34 cellular contexts compared by ENCODE assay signal in genomic region chr11:101586965-101587364, GRCh38. TPM values are rescaled to one million over a fixed set of nuclear protein-coding genes. Genes with fewer than 3 reads are reported as not detected.
"Had no signal": no experiment of that assay in that cellular context is flagged by ENCODE, and none has a peak within 500 bp of the region (broad histone marks: within the 10 kb centered on the region; RNA-seq: fewer than 3 reads in every experiment).

No MANE protein-coding gene starts in this region.

- ATAC-seq: activated CD4-positive, alpha-beta T cell treated with anti-CD3 and anti-CD28 coated beads for 36 hours; activated CD8-positive, alpha-beta memory T cell treated with anti-CD3 and anti-CD28 coated beads, Interleukin-2, amount 10 ng/mL, durations not matched to agents 7 days and 5 days; activated CD8-positive, alpha-beta T cell treated with anti-CD3 and anti-CD28 coated beads, Interleukin-2, amount 10 ng/mL, durations not matched to agents 7 days and 5 days; activated naive CD8-positive, alpha-beta T cell treated with anti-CD3 and anti-CD28 coated beads, Interleukin-2, amount 50 U/mL, for 24 hours; body of pancreas; gastrocnemius medialis; T-helper 17 cell had no signal

- H3K4me3 ChIP-seq: adrenal gland, body of pancreas, esophagus squamous epithelium, gastrocnemius medialis had no signal

- H3K9me3 ChIP-seq: adrenal gland, body of pancreas, esophagus squamous epithelium had no signal

- H3K36me3 ChIP-seq: adrenal gland, esophagus squamous epithelium, gastrocnemius medialis, WERI-Rb-1 had no signal

- H3K27ac ChIP-seq: adrenal gland, body of pancreas, epithelial cell of prostate, esophagus squamous epithelium, gastrocnemius medialis, WERI-Rb-1 had no signal

- H3K27me3 ChIP-seq: body of pancreas had no signal

- H3K4me1 ChIP-seq: adrenal gland, gastrocnemius medialis had no signal

- DNase-seq: activated B cell treated with CpG ODN at 0.5 μM for 24 hours; activated CD4-positive, alpha-beta memory T cell treated with anti-CD3 and anti-CD28 coated beads for 36 hours; activated CD4-positive, alpha-beta T cell treated with anti-CD3 and anti-CD28 coated beads for 36 hours; activated CD4-positive, alpha-beta T cell treated with anti-CD3 and anti-CD28 coated beads, Interleukin-2, amount 10 ng/mL, durations not matched to agents 24 days and 14 days; activated CD4-positive, CD25-positive, alpha-beta regulatory T cell treated with anti-CD3 and anti-CD28 coated beads, Interleukin-2, amount 50 U/mL, for 72 hours; activated CD8-positive, alpha-beta memory T cell treated with anti-CD3 and anti-CD28 coated beads, Interleukin-2, amount 10 ng/mL, durations not matched to agents 7 days and 5 days; activated CD8-positive, alpha-beta memory T cell treated with anti-CD3 and anti-CD28 coated beads, Interleukin-2, amount 50 U/mL, for 4 hours; activated CD8-positive, alpha-beta T cell treated with anti-CD3 and anti-CD28 coated beads, Interleukin-2, amount 10 ng/mL, durations not matched to agents 7 days and 5 days; activated effector memory CD4-positive, alpha-beta T cell treated with anti-CD3 and anti-CD28 coated beads, Interleukin-2, amount 50 U/mL, for 16 hours; activated naive CD4-positive, alpha-beta T cell treated with anti-CD3 and anti-CD28 coated beads for 36 hours; activated naive CD8-positive, alpha-beta T cell treated with anti-CD3 and anti-CD28 coated beads for 36 hours; activated naive CD8-positive, alpha-beta T cell treated with anti-CD3 and anti-CD28 coated beads, Interleukin-2, amount 50 U/mL, for 24 hours; activated T-cell treated with anti-CD3 and anti-CD28 coated beads, Interleukin-2, amount 50 U/mL, for 1 hour; activated T-cell treated with anti-CD3 and anti-CD28 coated beads, Interleukin-2, amount 50 U/mL, for 48 hours; adrenal gland; amygdala; aorta; body of pancreas; caudate nucleus; cortex of kidney; effector CD8-positive, alpha-beta T cell; esophagus squamous epithelium; foreskin fibroblast; gastrocnemius medialis; glutamatergic neuron; T-helper 1 cell; T-helper 17 cell; T1000; WERI-Rb-1 had no signal

RNA-seq across cellular contexts. Expression of gene TRPC6, which starts 3.2 kb away (rescaled TPM):
- total RNA-seq: activated B cell treated with CpG ODN at 0.5 μM for 24 hours; activated CD4-positive, alpha-beta memory T cell treated with anti-CD3 and anti-CD28 coated beads for 36 hours; activated CD4-positive, alpha-beta T cell treated with anti-CD3 and anti-CD28 coated beads for 36 hours; activated CD4-positive, alpha-beta T cell treated with anti-CD3 and anti-CD28 coated beads, Interleukin-2, amount 10 ng/mL, durations not matched to agents 24 days and 14 days; activated CD8-positive, alpha-beta memory T cell treated with anti-CD3 and anti-CD28 coated beads for 36 hours; activated CD8-positive, alpha-beta memory T cell treated with anti-CD3 and anti-CD28 coated beads, Interleukin-2, amount 10 ng/mL, durations not matched to agents 7 days and 5 days; activated CD8-positive, alpha-beta T cell treated with anti-CD3 and anti-CD28 coated beads, Interleukin-2, amount 10 ng/mL, durations not matched to agents 7 days and 5 days; activated naive CD4-positive, alpha-beta T cell treated with anti-CD3 and anti-CD28 coated beads for 36 hours; activated naive CD8-positive, alpha-beta T cell treated with anti-CD3 and anti-CD28 coated beads for 36 hours; activated T-helper 1 cell treated with anti-CD3 and anti-CD28 coated beads, Interleukin-12 subunit alpha, Interleukin-12 subunit beta, Interleukin-2, Interleukin-4 antibody, amounts not matched to agents 30 ng/mL and 10 ng/mL and 1 ng/mL, durations not matched to agents 14 hours and 24 hours and 36 hours; activated T-helper 2 cell treated with anti-CD3 and anti-CD28 coated beads, Interferon-gamma antibody, Interleukin-2, Interleukin-4, amounts not matched to agents 10 μg/mL and 5 μg/mL and 100 μg/mL, durations not matched to agents 14 hours and 24 hours and 36 hours; endothelial cell of umbilical vein had no signal
- polyA plus RNA-seq: endothelial cell of umbilical vein had no signal
